Comparison of ENCODE assay signal across 22 cellular contexts in genomic region chr3:53694051-53694450, GRCh38.
"Had no signal": no experiment of that assay in that cellular context is flagged by ENCODE, and none has a peak within 500 bp of the region (broad histone marks: within the 10 kb centered on the region; RNA-seq: fewer than 3 reads in every experiment).

No MANE protein-coding gene starts in this region.

- H3K4me1 ChIP-seq: ascending aorta, Peyer's patch, SJCRH30 had no signal

- H3K4me3 ChIP-seq: ascending aorta, Peyer's patch, SJCRH30 had no signal

- H3K4me3 Mint-ChIP-seq: brain had no signal

- H3K36me3 Mint-ChIP-seq: brain had no signal

- H3K4me2 ChIP-seq: SK-N-SH had no signal

- H3K9me3 ChIP-seq: ascending aorta, Peyer's patch, SJCRH30, SK-N-SH had no signal

- H3K9me3 Mint-ChIP-seq: brain had no signal

- H3K36me3 ChIP-seq: ascending aorta, Peyer's patch, SJCRH30 had no signal

- H3K27me3 ChIP-seq: ascending aorta, Peyer's patch had no signal

- ATAC-seq: activated CD4-positive, CD25-positive, alpha-beta regulatory T cell treated with anti-CD3 and anti-CD28 coated beads, Interleukin-2, amount 50 U/mL, for 24 hours had no signal

- H3K27ac ChIP-seq: ascending aorta, Peyer's patch, RWPE1, SJCRH30 had no signal

- DNase-seq: activated CD4-positive, alpha-beta T cell treated with anti-CD3 and anti-CD28 coated beads for 4 hours; activated CD4-positive, alpha-beta T cell treated with anti-CD3 and anti-CD28 coated beads, Interleukin-2, amount 50 U/mL, for 48 hours; activated CD8-positive, alpha-beta memory T cell treated with anti-CD3 and anti-CD28 coated beads, Interleukin-2, amount 50 U/mL, for 48 hours; activated naive CD4-positive, alpha-beta T cell treated with anti-CD3 and anti-CD28 coated beads, Interleukin-2, amount 50 U/mL, for 16 hours; activated T-cell treated with anti-CD3 and anti-CD28 coated beads, Interleukin-2, amount 50 U/mL, for 1 hour; amniotic stem cell; IMR-90; NCI-H1048; NCI-H146; NCI-H187 treated with DMSO at 0.1 percent for 48 hours; NCI-H2081 treated with DMSO at 0.1 percent for 48 hours; NCI-H446; NCI-H524; Peyer's patch; Right ventricle myocardium superior; SJCRH30; SK-N-SH; T-helper 1 cell had no signal

- H3K9ac ChIP-seq: SK-N-SH had no signal

- H3K27ac Mint-ChIP-seq: brain had no signal
